Comparison of ENCODE assay signal across 8 cellular contexts in genomic region chr14:29805415-29806123, GRCh38.
DNase-seq lines count a peak whose midpoint lies in the region; ATAC-seq and TF ChIP-seq lines count a peak whose summit lies in the region.

No MANE protein-coding gene starts in this region.

- H3K36me3 ChIP-seq in GM23338 (ENCODE audit: insufficient read depth), result no peaks in the 10 kb centered on the region

- H3K9me2 ChIP-seq in GM23338 (ENCODE audit: insufficient read depth), result peaks cover 4% of the 10 kb centered on the region; the same call in 1 of the 2 replicates

- no peaks in the 10 kb centered on the region for H4K20me1 ChIP-seq in GM23338 (replicated peaks; ENCODE audit: insufficient read depth)

- no peak for ATAC-seq in GM23338

- DNase-seq in GM23338 (ENCODE audit: low spot score), result no peak
- peak; percentile 93 to 97 for DNase-seq in NCI-H446 (lab: John Stamatoyannopoulos, UW)
- DNase-seq in fibroblast of mammary gland (ENCODE audit: low read depth), result peak; percentile 97
- peak; percentile 63 for DNase-seq in pulmonary artery endothelial cell (ENCODE audit: low read depth, low spot score)
- no peak for DNase-seq in T-helper 1 cell
- no peak for DNase-seq in stimulated activated naive CD4-positive, alpha-beta T cell (lab: John Stamatoyannopoulos, UW)
- DNase-seq in pons (ENCODE audit: low spot score), result no peak
- no peak for DNase-seq in putamen (ENCODE audit: low spot score)

- H3K36me3 Mint-ChIP-seq in GM23338 (ENCODE audit: low read depth), result no peaks in the 10 kb centered on the region; the same call in 2 of the 3 replicates

- no peaks in the 10 kb centered on the region for H3K79me2 ChIP-seq in GM23338 (replicated peaks; ENCODE audit: insufficient read depth)

- H3K27me3 ChIP-seq in GM23338 (ENCODE audit: insufficient read depth), result no peaks in the 10 kb centered on the region

- peak overlapping the region; percentile 28 for H3K27ac Mint-ChIP-seq in GM23338

- H3K4me2 ChIP-seq in GM23338, result peak overlapping the region; percentile 12

- H3F3A ChIP-seq in GM23338 (replicated peaks; ENCODE audit: low read depth), result no peaks in the 10 kb centered on the region

- no peaks in the 10 kb centered on the region for H3K27me3 Mint-ChIP-seq in GM23338 (ENCODE audit: insufficient read depth, low read depth, poor library complexity)

- peaks cover 23% of the 10 kb centered on the region for H3K4me1 Mint-ChIP-seq in GM23338

- no peak overlapping the region for H3K4me3 ChIP-seq in GM23338
- no peak overlapping the region for H3K4me3 ChIP-seq in fibroblast of mammary gland (ENCODE audit: control insufficient read depth, low read depth, low read length)

- no peaks in the 10 kb centered on the region for H3K9me3 Mint-ChIP-seq in GM23338

- peak overlapping the region; percentile 82 for H3K27ac ChIP-seq in GM23338 (ENCODE audit: low read depth)

- H2AFZ ChIP-seq in GM23338, result no peak overlapping the region

- no peak overlapping the region for H3K4me3 Mint-ChIP-seq in GM23338

- TF ChIP-seq CTCF in GM23338 (conservative IDR thresholded peaks at IDR 0.05; ENCODE audit: low read depth in 2 of 2), result no peak
- no peak for TF ChIP-seq CTCF in fibroblast of mammary gland (conservative IDR thresholded peaks at IDR 0.05; ENCODE audit: control insufficient read depth, insufficient read depth, low read depth, low read length)

- H3K4me1 ChIP-seq in GM23338 (ENCODE audit: insufficient read depth), result peaks cover 53% of the 10 kb centered on the region

TF ChIP-seq in GM23338, 12 proteins besides CTCF, POLR2A, EP300 and RAD21:
- TF ChIP-seq JUNB (IDR thresholded peaks at IDR 0.05; ENCODE audit: unreplicated experiment) (no peak), NANOG (IDR thresholded peaks at IDR 0.05; ENCODE audit: borderline replicate concordance) (no peak), REST (IDR thresholded peaks at IDR 0.05; ENCODE audit: unreplicated experiment) (no peak), ETS1 (IDR thresholded peaks at IDR 0.05) (no peak), POLR2AphosphoS5 (IDR thresholded peaks at IDR 0.05; ENCODE audit: low read depth) (no peak), ZNF462 (CRISPR knock-in tag; IDR thresholded peaks at IDR 0.05) (no peak), EZH2 (IDR thresholded peaks at IDR 0.05; ENCODE audit: low read depth, unreplicated experiment) (no peak), EZH2phosphoT487 (IDR thresholded peaks at IDR 0.05; ENCODE audit: unreplicated experiment) (no peak), STAT1 (IDR thresholded peaks at IDR 0.05; ENCODE audit: unreplicated experiment) (no peak), ZNF114 (CRISPR knock-in tag; IDR thresholded peaks at IDR 0.05) (no peak), CREB1 (CRISPR knock-in tag; IDR thresholded peaks at IDR 0.05; ENCODE audit: low read depth) (no peak), ZNF331 (CRISPR knock-in tag; IDR thresholded peaks at IDR 0.05; ENCODE audit: low read depth) (no peak)

Comparison
In these comparisons a context has a peak if more than half of its experiments do, and no peak if none do; other contexts are left out.
1. DNase-seq: peak in NCI-H446 (2 of 2), fibroblast of mammary gland (single experiment) and pulmonary artery endothelial cell (single experiment); none in GM23338 (single experiment), T-helper 1 cell (0 of 5), stimulated activated naive CD4-positive, alpha-beta T cell (0 of 6), pons (single experiment) and putamen (single experiment).